ENCODE assay signal across 1 cellular context in the genomic region with DNA sequence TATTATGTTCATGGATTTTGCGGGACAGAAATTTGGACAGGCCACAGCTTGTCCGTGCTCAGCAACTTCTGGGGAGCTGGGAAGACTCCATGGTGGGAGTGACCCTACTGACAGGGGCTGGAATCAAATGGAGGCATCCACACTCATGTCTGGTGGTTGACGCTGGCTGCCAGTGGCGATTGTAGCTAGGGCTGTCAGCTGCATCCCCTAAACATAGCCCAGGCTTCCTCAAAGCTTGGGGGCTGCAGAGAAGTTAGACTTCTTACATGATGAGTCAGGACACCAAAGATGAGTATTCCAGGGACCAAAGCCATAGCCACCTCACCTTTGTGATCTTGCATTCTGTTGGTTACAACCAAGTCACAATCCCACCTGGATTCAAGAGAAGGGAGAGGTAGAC.
TF ChIP-seq lines count a peak whose summit lies in the region.

No MANE protein-coding gene starts in this region.

TF ChIP-seq in IMR-90, 13 proteins besides CTCF, POLR2A, EP300 and RAD21:
- TF ChIP-seq RCOR1 (IDR thresholded peaks at IDR 0.05; ENCODE audit: insufficient replicate concordance, low read length) = no peak
- no peak for TF ChIP-seq CEBPB (IDR thresholded peaks at IDR 0.05; ENCODE audit: low read depth, low read length)
- no peak for TF ChIP-seq MAFK (IDR thresholded peaks at IDR 0.05; ENCODE audit: low read depth, low read length)
- no peak for TF ChIP-seq SMC3 (IDR thresholded peaks at IDR 0.05; ENCODE audit: low read depth, low read length)
- TF ChIP-seq BHLHE40 (IDR thresholded peaks at IDR 0.05; ENCODE audit: low read depth, low read length) = no peak
- no peak for TF ChIP-seq CHD1 (IDR thresholded peaks at IDR 0.05; ENCODE audit: low read depth, low read length)
- no peak for TF ChIP-seq MAZ (IDR thresholded peaks at IDR 0.05; ENCODE audit: borderline replicate concordance, low read depth, low read length)
